8 cellular contexts compared by ENCODE assay signal in genomic region chr2:75523313-75524275, GRCh38. TPM values are rescaled to one million over a fixed set of nuclear protein-coding genes. Genes with fewer than 3 reads are reported as not detected.
DNase-seq lines count a peak whose midpoint lies in the region; ATAC-seq, FAIRE-seq and TF ChIP-seq lines count a peak whose summit lies in the region.

No MANE protein-coding gene starts in this region.

- H3K27ac ChIP-seq in fibroblast of lung (ENCODE audit: insufficient read depth, low read length) = no peak overlapping the region

- no peak for TF ChIP-seq POLR2A in GM12892 (IDR thresholded peaks at IDR 0.05; ENCODE audit: low read depth, low read length)

- FAIRE-seq in GM12892 (lab: Jason Lieb, UNC) = no peak

- H3K36me3 ChIP-seq in fibroblast of lung (ENCODE audit: control insufficient read depth, insufficient read depth, low read length) = no peaks in the 10 kb centered on the region

- H3K4me1 ChIP-seq in fibroblast of lung (ENCODE audit: control insufficient read depth, extremely low read depth, insufficient read depth, low read length) = peaks cover 4% of the 10 kb centered on the region

- H4K20me1 ChIP-seq in fibroblast of lung (ENCODE audit: control insufficient read depth, extremely low read depth, insufficient read depth, low read length) = no peaks in the 10 kb centered on the region

- ATAC-seq in GM21737 (IDR thresholded peaks at IDR 0.05; ENCODE audit: unreplicated experiment) = no peak

- no peak overlapping the region for H2AFZ ChIP-seq in fibroblast of lung (ENCODE audit: low read length)

- H3K79me2 ChIP-seq in fibroblast of lung (ENCODE audit: control insufficient read depth, insufficient read depth, low read length) = peaks cover 18% of the 10 kb centered on the region

- TF ChIP-seq CTCF in GM20000 (IDR thresholded peaks at IDR 0.05; ENCODE audit: extremely low read depth, missing control alignments) (no peak), fibroblast of lung (conservative IDR thresholded peaks at IDR 0.05 in 1 of 2, IDR thresholded peaks at IDR 0.05 in 1 of 2; ENCODE audit: low read depth in 1 of 2, low read length in 2 of 2) (no peak)

- H3K4me2 ChIP-seq in fibroblast of lung (ENCODE audit: extremely low read depth, insufficient read depth, low read length) = no peak overlapping the region

- no peak overlapping the region for H3K9ac ChIP-seq in fibroblast of lung (ENCODE audit: insufficient read depth, low read length)

- H3K27me3 ChIP-seq in fibroblast of lung (ENCODE audit: control insufficient read depth, insufficient read depth, low read length) = no peaks in the 10 kb centered on the region

- DNase-seq in AG08395 (ENCODE audit: low spot score) (peak; percentile 61), GM20000 (ENCODE audit: low spot score) (peak; percentile 35), fibroblast of lung (ENCODE audit: low read depth in 2 of 2) (peak; percentile 46 to 93), SW 1271 (lab: John Stamatoyannopoulos, UW) (no peak), NCI-H526 (lab: John Stamatoyannopoulos, UW) (no peak), GM12892 (ENCODE audit: insufficient read length) (no peak)
- DNase-seq in Jurkat, Clone E6-1 (ENCODE audit: low read depth, low spot score) = peak; percentile 14

- no peaks in the 10 kb centered on the region for H3K9me3 ChIP-seq in fibroblast of lung (ENCODE audit: control insufficient read depth, insufficient read depth, low read depth, low read length)

- H3K4me3 ChIP-seq in Jurkat, Clone E6-1 (ENCODE audit: low read length) = no peak overlapping the region
- H3K4me3 ChIP-seq in fibroblast of lung (replicated peaks in 1 of 4; ENCODE audit: control extremely low read depth in 1 of 4, insufficient read depth in 1 of 4, low read depth in 3 of 4, low read length in 4 of 4) = no peak overlapping the region

RNA-seq across cellular contexts. Expression of gene EVA1A, which starts 37.1 kb away (rescaled TPM):
- polyA plus RNA-seq in Jurkat, Clone E6-1 (2012; ENCODE audit: insufficient read depth, insufficient read length) = not detected
- total RNA-seq in fibroblast of lung = 16.2 and 31.7 TPM in 2 replicates
- polyA plus RNA-seq in fibroblast of lung = 10.0 and 22.8 TPM in 2 replicates
- 26.6 and 45.3 TPM in 2 replicates for polyA plus RNA-seq in fibroblast of lung (2012)
- 54.7 and 80.7 TPM in 2 replicates for polyA minus RNA-seq in fibroblast of lung (ENCODE audit: low replicate concordance)
- 0.23 TPM for polyA plus RNA-seq in GM12892 (2012; ENCODE audit: missing spikeins)

Comparison
In these comparisons a context has a peak if more than half of its experiments do, and no peak if none do; other contexts are left out.
1. DNase-seq: peak in AG08395 (single experiment), GM20000 (single experiment), Jurkat, Clone E6-1 (single experiment) and fibroblast of lung (2 of 2); none in SW 1271 (0 of 2), NCI-H526 (0 of 2) and GM12892 (single experiment).